11 cellular contexts compared by ENCODE assay signal in genomic region chr19:39937094-39937493, GRCh38. TPM values are rescaled to one million over a fixed set of nuclear protein-coding genes. Genes with fewer than 3 reads are reported as not detected.
DNase-seq lines count a peak whose midpoint lies in the region; ATAC-seq and TF ChIP-seq lines count a peak whose summit lies in the region.
"Had no signal": no experiment of that assay in that cellular context is flagged by ENCODE, and none has a peak within 500 bp of the region (broad histone marks: within the 10 kb centered on the region; RNA-seq: fewer than 3 reads in every experiment).

No MANE protein-coding gene starts in this region.

- peaks cover 52% of the 10 kb centered on the region for H3K4me1 Mint-ChIP-seq in activated CD8-positive, alpha-beta memory T cell treated with anti-CD3 and anti-CD28 coated beads, Interleukin-2, amount 10 ng/mL, durations not matched to agents 7 days and 5 days

- H3K4me3 Mint-ChIP-seq in activated CD8-positive, alpha-beta memory T cell treated with anti-CD3 and anti-CD28 coated beads, Interleukin-2, amount 10 ng/mL, durations not matched to agents 7 days and 5 days, result no peak overlapping the region

- DNase-seq in GM20000 (ENCODE audit: low spot score), result peak; percentile 73
- peak; percentile 63 for DNase-seq in activated CD8-positive, alpha-beta memory T cell treated with anti-CD3 and anti-CD28 coated beads, Interleukin-2, amount 10 ng/mL, durations not matched to agents 7 days and 5 days
- DNase-seq in iPS-NIHi7 (ENCODE audit: extremely low spot score), result peak; percentile 3
- peak; percentile 58 to 68 for DNase-seq in stimulated activated CD8-positive, alpha-beta memory T cell treated with anti-CD3 and anti-CD28 coated beads, Interleukin-7, amount 100 ng/mL, for 4 hours (ENCODE audit: low read depth in 2 of 2)
- no peak for DNase-seq in DMS53 treated with DMSO at 0.1 percent for 48 hours (lab: John Stamatoyannopoulos, UW; ENCODE audit: unreplicated experiment)
- DNase-seq in NCI-H2171 (lab: John Stamatoyannopoulos, UW), result no peak
- no peak for DNase-seq in NOMO-1 (lab: John Stamatoyannopoulos, UW; ENCODE audit: unreplicated experiment in 2 of 2)
- DNase-seq: DMS79 treated with DMSO at 0.1 percent for 48 hours, IMR-90, SIG-M5 had no signal

- peaks cover 18% of the 10 kb centered on the region for H3K36me3 Mint-ChIP-seq in activated CD8-positive, alpha-beta memory T cell treated with anti-CD3 and anti-CD28 coated beads, Interleukin-2, amount 10 ng/mL, durations not matched to agents 7 days and 5 days

- H3K27me3 Mint-ChIP-seq in activated CD8-positive, alpha-beta memory T cell treated with anti-CD3 and anti-CD28 coated beads, Interleukin-2, amount 10 ng/mL, durations not matched to agents 7 days and 5 days, result no peaks in the 10 kb centered on the region

- H3K27ac Mint-ChIP-seq in activated CD8-positive, alpha-beta memory T cell treated with anti-CD3 and anti-CD28 coated beads, Interleukin-2, amount 10 ng/mL, durations not matched to agents 7 days and 5 days, result peak overlapping the region; percentile 50

- no peaks in the 10 kb centered on the region for H3K9me3 Mint-ChIP-seq in activated CD8-positive, alpha-beta memory T cell treated with anti-CD3 and anti-CD28 coated beads, Interleukin-2, amount 10 ng/mL, durations not matched to agents 7 days and 5 days (ENCODE audit: low read depth)

- no peak for TF ChIP-seq CTCF in GM20000 (IDR thresholded peaks at IDR 0.05; ENCODE audit: extremely low read depth, missing control alignments)

- CTCF ChIA-PET in activated CD8-positive, alpha-beta memory T cell treated with anti-CD3 and anti-CD28 coated beads, Interleukin-2, amount 10 ng/mL, durations not matched to agents 7 days and 5 days (lab: Charles Lee), result interaction anchor here (1.4 to 3.4 kb wide), 2 partner anchors 8 to 33 kb away, joined by 4 to 18 read pairs; partner anchors contain the start of gene PSMC4

- peak; percentile 34 for ATAC-seq in activated CD8-positive, alpha-beta memory T cell treated with anti-CD3 and anti-CD28 coated beads, Interleukin-2, amount 10 ng/mL, durations not matched to agents 7 days and 5 days
- no peak for ATAC-seq in HG02571 (IDR thresholded peaks at IDR 0.05; ENCODE audit: unreplicated experiment)

RNA-seq across cellular contexts. Expression of gene FCGBP, which starts 2.7 kb away (rescaled TPM):
- total RNA-seq in activated CD8-positive, alpha-beta memory T cell treated with anti-CD3 and anti-CD28 coated beads, Interleukin-2, amount 10 ng/mL, durations not matched to agents 7 days and 5 days, result 1 to 10 TPM in 1 of 2 experiments, under 1 TPM in 1; 0.93 to 3.2 TPM

RNA-seq across cellular contexts. Expression of gene PSMC4, which starts 33.9 kb away (rescaled TPM):
- 100 to 1,000 TPM in 1 of 2 experiments, 10 to 100 TPM in 1; 94.5 to 141 TPM for total RNA-seq in activated CD8-positive, alpha-beta memory T cell treated with anti-CD3 and anti-CD28 coated beads, Interleukin-2, amount 10 ng/mL, durations not matched to agents 7 days and 5 days

RNA-seq across cellular contexts. Expression of gene ZNF546, which starts 59.8 kb away (rescaled TPM):
- total RNA-seq in activated CD8-positive, alpha-beta memory T cell treated with anti-CD3 and anti-CD28 coated beads, Interleukin-2, amount 10 ng/mL, durations not matched to agents 7 days and 5 days, result 1 to 10 TPM; 5.0 to 6.5 TPM

Comparison
In these comparisons a context has a peak if more than half of its experiments do, and no peak if none do; other contexts are left out.
1. DNase-seq: peak in GM20000 (single experiment), activated CD8-positive, alpha-beta memory T cell treated with anti-CD3 and anti-CD28 coated beads, Interleukin-2, amount 10 ng/mL, durations not matched to agents 7 days and 5 days (single experiment), iPS-NIHi7 (single experiment) and stimulated activated CD8-positive, alpha-beta memory T cell treated with anti-CD3 and anti-CD28 coated beads, Interleukin-7, amount 100 ng/mL, for 4 hours (2 of 2); none in DMS53 treated with DMSO at 0.1 percent for 48 hours (single experiment), NCI-H2171 (single experiment) and NOMO-1 (0 of 2).